Comparison of ENCODE assay signal across 8 cellular contexts in genomic region chr3:42600958-42601675, GRCh38. TPM values are rescaled to one million over a fixed set of nuclear protein-coding genes. Genes with fewer than 3 reads are reported as not detected.
DNase-seq lines count a peak whose midpoint lies in the region; ATAC-seq and TF ChIP-seq lines count a peak whose summit lies in the region.

No MANE protein-coding gene starts in this region.

- no peak overlapping the region for H2AK5ac ChIP-seq in neuronal stem cell (ENCODE audit: low read depth, low read length)

- H3K14ac ChIP-seq in neuronal stem cell (ENCODE audit: low read length) = peak overlapping the region; percentile 75

- no peak for TF ChIP-seq POLR2A in gastroesophageal sphincter (IDR thresholded peaks at IDR 0.05)

- peak; percentile 61 for DNase-seq in AG08396 (ENCODE audit: low spot score)
- peak; percentile 43 for DNase-seq in GM13976 (ENCODE audit: low spot score)
- DNase-seq in NCI-H82 treated with DMSO at 0.1 percent for 48 hours (lab: John Stamatoyannopoulos, UW; ENCODE audit: unreplicated experiment) = peak; percentile 25
- peak; percentile 85 for DNase-seq in activated effector memory CD4-positive, alpha-beta T cell treated with anti-CD3 and anti-CD28 coated beads, Interleukin-2, amount 50 U/mL, for 16 hours
- no peak for DNase-seq in neuronal stem cell (ENCODE audit: low spot score)
- DNase-seq in ureter (ENCODE audit: low spot score) = peak; percentile 70

- H3K36me3 ChIP-seq in gastroesophageal sphincter (peaks cover 0 to 4% of the 10 kb centered on the region in 2 donors), neuronal stem cell (replicated peaks in 1 of 2; ENCODE audit: control insufficient read depth in 2 of 2, insufficient read depth in 2 of 2, low read length in 2 of 2) (peaks cover 0 to 49% of the 10 kb centered on the region in 2 donors)

- peak overlapping the region; percentile 100 for H3K9ac ChIP-seq in neuronal stem cell (ENCODE audit: low read depth, low read length, poor library complexity)

- H2BK12ac ChIP-seq in neuronal stem cell (ENCODE audit: low read length) = no peak overlapping the region

- H3K4me3 ChIP-seq in gastroesophageal sphincter (peak overlapping the region; percentile 49 to 87), neuronal stem cell (ENCODE audit: low read length in 2 of 2) (peak overlapping the region; percentile 70 to 100)

- TF ChIP-seq CTCF in GM13976 (IDR thresholded peaks at IDR 0.05; ENCODE audit: borderline replicate concordance, control extremely low read depth, extremely low read depth, insufficient read depth, missing control alignments) (no peak), gastroesophageal sphincter (IDR thresholded peaks at IDR 0.05) (peak in 2 of 4 experiments; percentile 42 to 51)

- H3K79me1 ChIP-seq in neuronal stem cell (ENCODE audit: low read depth, low read length) = no peaks in the 10 kb centered on the region

- H3K9me3 ChIP-seq in gastroesophageal sphincter = peaks cover 0 to 7% (median 0%) of the 10 kb centered on the region in 3 donors
- H3K9me3 ChIP-seq in neuronal stem cell (replicated peaks in 1 of 2; ENCODE audit: control insufficient read depth in 2 of 2, insufficient read depth in 1 of 2, low read depth in 1 of 2, low read length in 2 of 2) = peaks cover 0 to 13% of the 10 kb centered on the region in 2 donors

- no peak overlapping the region for H4K91ac ChIP-seq in neuronal stem cell (ENCODE audit: low read depth, low read length, poor library complexity)

- H3K18ac ChIP-seq in neuronal stem cell (ENCODE audit: low read length) = peak overlapping the region; percentile 98

- peak overlapping the region; percentile 95 for H2BK5ac ChIP-seq in neuronal stem cell (ENCODE audit: low read length)

- 0 to 2% methylated on average over 2 to 12 of the region's 31 CpGs for WGBS in gastroesophageal sphincter (ENCODE audit: low coverage in 1 of 2), 2 donors
- WGBS in neuronal stem cell (ENCODE audit: extremely low coverage in 2 of 2, insufficient read length in 2 of 2, insufficient replicate concordance in 1 of 2), 2 donors = no CpG with 5 or more reads among the region's 31 CpGs

- peak overlapping the region; percentile 38 for H2BK15ac ChIP-seq in neuronal stem cell (ENCODE audit: low read length)

- H2AFZ ChIP-seq in neuronal stem cell (ENCODE audit: low read length) = peak overlapping the region; percentile 95

- peak overlapping the region; percentile 93 for H3K23ac ChIP-seq in neuronal stem cell (ENCODE audit: low read depth, low read length, poor library complexity)

- no peak for TF ChIP-seq EP300 in gastroesophageal sphincter (IDR thresholded peaks at IDR 0.05)

- peak overlapping the region; percentile 57 for H3K4me2 ChIP-seq in neuronal stem cell (ENCODE audit: insufficient read depth, low read length, poor library complexity, severe bottlenecking)

- no peak overlapping the region for H4K8ac ChIP-seq in neuronal stem cell (ENCODE audit: low read depth, low read length)

- H3K4ac ChIP-seq in neuronal stem cell (ENCODE audit: low read length) = no peak overlapping the region

- H2BK120ac ChIP-seq in neuronal stem cell (ENCODE audit: low read depth, low read length) = no peak overlapping the region

- peak; percentile 23 for ATAC-seq in HG02973 (IDR thresholded peaks at IDR 0.05; ENCODE audit: unreplicated experiment)
- peak; percentile 44 for ATAC-seq in gastroesophageal sphincter

- H3K27me3 ChIP-seq in gastroesophageal sphincter = no peaks in the 10 kb centered on the region
- H3K27me3 ChIP-seq in neuronal stem cell (ENCODE audit: control insufficient read depth in 3 of 3, insufficient read depth in 3 of 3, low read depth in 1 of 3, low read length in 3 of 3) = no peaks in the 10 kb centered on the region

- H3K27ac ChIP-seq in gastroesophageal sphincter (peak overlapping the region; percentile 79 to 98 (median 96)), neuronal stem cell (replicated peaks; ENCODE audit: low read length) (peak overlapping the region; percentile 99)

- in situ Hi-C loops in GM13976 (cut with MboI; ENCODE audit: low sequenced_read_pairs, unreplicated experiment) = no loop called here

- H3K4me1 ChIP-seq in gastroesophageal sphincter (peaks cover 9 to 42% (median 20%) of the 10 kb centered on the region in 3 donors), neuronal stem cell (ENCODE audit: control insufficient read depth in 2 of 2, insufficient read depth in 1 of 2, low read depth in 1 of 2, low read length in 2 of 2) (peaks cover 3% of the 10 kb centered on the region in 2 donors)

RNA-seq across cellular contexts. Expression of gene NKTR, which starts 0.6 kb away (rescaled TPM):
- total RNA-seq in gastroesophageal sphincter (100 to 1,000 TPM in 1 of 4 donors, 10 to 100 TPM in 3; 17.9 to 134 (median 56.3) TPM), ureter (137 TPM)
- 57.4 TPM for polyA plus RNA-seq in neuronal stem cell (2013, experiment 1 of 2)
- 60.9 TPM for polyA plus RNA-seq in neuronal stem cell (2013, experiment 2 of 2)

RNA-seq across cellular contexts. Expression of gene SS18L2, which starts 10.5 kb away (rescaled TPM):
- total RNA-seq in gastroesophageal sphincter = 10 to 100 TPM in 2 of 4 donors, 1 to 10 TPM in 2; 8.4 to 32.2 (median 12.8) TPM
- 75.6 TPM for polyA plus RNA-seq in neuronal stem cell (2013, experiment 1 of 2)
- polyA plus RNA-seq in neuronal stem cell (2013, experiment 2 of 2) = 77.7 TPM
- total RNA-seq in ureter = 21.6 TPM

RNA-seq across cellular contexts. Expression of gene SEC22C, which starts 19.4 kb away (rescaled TPM):
- total RNA-seq in gastroesophageal sphincter (10 to 100 TPM; 56.0 to 84.4 (median 72.1) TPM), ureter (37.2 TPM)
- polyA plus RNA-seq in neuronal stem cell (2013, experiment 1 of 2) = 30.9 TPM
- polyA plus RNA-seq in neuronal stem cell (2013, experiment 2 of 2) = 29.4 TPM

RNA-seq across cellular contexts. Expression of gene ZBTB47, which starts 52.4 kb away (rescaled TPM):
- 100 to 1,000 TPM in 3 of 4 donors, 10 to 100 TPM in 1; 86.8 to 152 (median 110) TPM for total RNA-seq in gastroesophageal sphincter
- polyA plus RNA-seq in neuronal stem cell (2013, experiment 1 of 2) = 2.7 TPM
- polyA plus RNA-seq in neuronal stem cell (2013, experiment 2 of 2) = 2.8 TPM
- 32.1 TPM for total RNA-seq in ureter
